In the genomic region with DNA sequence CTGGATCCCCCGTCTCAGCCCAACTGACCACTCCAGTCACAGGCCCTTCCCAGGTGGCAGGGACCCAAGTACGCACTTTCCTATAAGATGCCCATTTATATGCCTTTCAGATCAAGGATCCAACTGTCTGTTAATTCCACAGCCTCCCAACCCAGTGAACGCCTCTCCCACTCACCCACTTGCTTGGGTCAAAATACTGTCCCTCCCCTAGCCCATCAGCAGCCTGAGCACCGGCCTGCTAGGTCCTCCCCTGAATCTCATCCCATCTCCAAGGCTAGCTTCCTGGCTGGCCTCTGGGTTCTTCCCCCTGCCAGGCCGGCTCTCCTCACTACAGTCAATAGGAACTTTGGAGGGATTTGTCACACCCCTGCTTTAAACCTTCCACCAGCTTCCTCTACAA, we compare ENCODE assay signal across 11 cellular contexts. TPM values are rescaled to one million over a fixed set of nuclear protein-coding genes. Genes with fewer than 3 reads are reported as not detected.
DNase-seq lines count a peak whose midpoint lies in the region; ATAC-seq and TF ChIP-seq lines count a peak whose summit lies in the region.
"Had no signal": no experiment of that assay in that cellular context is flagged by ENCODE, and none has a peak within 500 bp of the region (broad histone marks: within the 10 kb centered on the region; RNA-seq: fewer than 3 reads in every experiment).

No MANE protein-coding gene starts in this region.

- peaks cover 37% of the 10 kb centered on the region for H3K79me2 ChIP-seq in hepatocyte

- H3K36me3 ChIP-seq in hepatocyte (replicated peaks; ENCODE audit: insufficient read depth, low read depth) = no peaks in the 10 kb centered on the region

- H3K27ac ChIP-seq in 22Rv1 = peak overlapping the region; percentile 94
- H3K27ac ChIP-seq in hepatocyte = no peak overlapping the region

- DNase-seq in GM12864 (ENCODE audit: low read depth) = no peak
- DNase-seq in hepatocyte (ENCODE audit: low spot score) = no peak
- DNase-seq in NCI-H526 (lab: John Stamatoyannopoulos, UW) = no peak
- DNase-seq in HK-2 (ENCODE audit: unreplicated experiment) = no peak
- DNase-seq: left cardiac atrium, NCI-H2171 treated with DMSO at 0.1 percent for 48 hours had no signal

- no peak overlapping the region for H2AFZ ChIP-seq in hepatocyte

- H4K20me1 ChIP-seq in hepatocyte (ENCODE audit: insufficient read depth, poor library complexity, severe bottlenecking) = peaks cover 5% of the 10 kb centered on the region

- 93% methylated on average over 5 of the region's 5 CpGs for WGBS in hepatocyte (ENCODE audit: low lambda C conversion rate, missing lambda C conversion rate)

- no peaks in the 10 kb centered on the region for H3K27me3 ChIP-seq in hepatocyte

- no peak for TF ChIP-seq CTCF in 22Rv1 (IDR thresholded peaks at IDR 0.05)
- TF ChIP-seq CTCF in GM12864 (IDR thresholded peaks at IDR 0.05; ENCODE audit: low read depth, low read length, missing control alignments) = no peak
- no peak for TF ChIP-seq CTCF in WI38 (IDR thresholded peaks at IDR 0.05; ENCODE audit: low read depth, low read length)
- no peak for TF ChIP-seq CTCF in hepatocyte (IDR thresholded peaks at IDR 0.05; ENCODE audit: poor library complexity)

- H3K9me3 ChIP-seq in hepatocyte (ENCODE audit: low read depth) = no peaks in the 10 kb centered on the region

- peak overlapping the region; percentile 85 for H3K4me3 ChIP-seq in GM12864 (ENCODE audit: low read depth, low read length)
- H3K4me3 ChIP-seq in WI38 (ENCODE audit: low read depth, low read length) = peak overlapping the region; percentile 78
- no peak overlapping the region for H3K4me3 ChIP-seq in hepatocyte

- H3K9me2 ChIP-seq in hepatocyte (replicated peaks; ENCODE audit: insufficient read depth) = no peaks in the 10 kb centered on the region

- H3K4me1 ChIP-seq in hepatocyte (ENCODE audit: insufficient read depth) = peaks cover 10% of the 10 kb centered on the region

- ATAC-seq in GM21526 (IDR thresholded peaks at IDR 0.05; ENCODE audit: low FRiP score, unreplicated experiment) = no peak
- ATAC-seq in HG03342 (IDR thresholded peaks at IDR 0.05; ENCODE audit: unreplicated experiment) = no peak
- ATAC-seq: left cardiac atrium had no signal

- peak overlapping the region; percentile 87 for H3K4me2 ChIP-seq in hepatocyte

RNA-seq across cellular contexts. Expression of a gene that starts 1.9 kb away (rescaled TPM):
- 18.5 and 20.4 TPM in 2 replicates for total RNA-seq in hepatocyte
- 105 and 116 TPM in 2 replicates for polyA plus RNA-seq in hepatocyte

RNA-seq across cellular contexts. Expression of a gene that starts 19.9 kb away (rescaled TPM):
- 604 and 984 TPM in 2 replicates for total RNA-seq in hepatocyte
- polyA plus RNA-seq in hepatocyte = 410 and 437 TPM in 2 replicates

RNA-seq across cellular contexts. Expression of a gene that starts 21.5 kb away (rescaled TPM):
- 1.8 and 9.1 TPM in 2 replicates for total RNA-seq in hepatocyte
- polyA plus RNA-seq in hepatocyte = 29.6 and 39.2 TPM in 2 replicates
- total RNA-seq: urinary bladder had no signal

RNA-seq across cellular contexts. Expression of a gene that starts 29.0 kb away (rescaled TPM):
- total RNA-seq in hepatocyte = not detected in 2 replicates
- 6.6 and 13.0 TPM in 2 replicates for polyA plus RNA-seq in hepatocyte
- total RNA-seq: left cardiac atrium, urinary bladder had no signal
- polyA plus RNA-seq: urinary bladder had no signal

RNA-seq across cellular contexts. Expression of a gene that starts 35.4 kb away (rescaled TPM):
- total RNA-seq in hepatocyte = 1.4 and 4.4 TPM in 2 replicates
- 6.6 and 8.5 TPM in 2 replicates for polyA plus RNA-seq in hepatocyte
- total RNA-seq: left cardiac atrium had no signal
